25 cellular contexts compared by ENCODE assay signal in genomic region chr5:73935719-73936118, GRCh38.
"Had no signal": no experiment of that assay in that cellular context is flagged by ENCODE, and none has a peak within 500 bp of the region (broad histone marks: within the 10 kb centered on the region; RNA-seq: fewer than 3 reads in every experiment).

No MANE protein-coding gene starts in this region.

- H3K9me3 ChIP-seq: MG63 had no signal

- H3K27ac ChIP-seq: RWPE1, SJCRH30 had no signal

- H3K4me3 ChIP-seq: MG63, SJCRH30 had no signal

- H3K27me3 ChIP-seq: MG63, SJCRH30 had no signal

- DNase-seq: IMR-90, Karpas-422, KG1, MG63, NCI-H1092, NCI-H1105 treated with DMSO at 0.1 percent for 48 hours, NCI-H1417 treated with DMSO at 0.1 percent for 48 hours, NCI-H146, NCI-H1694 treated with DMSO at 0.1 percent for 48 hours, NCI-H1930, NCI-H2081 treated with DMSO at 0.1 percent for 48 hours, NCI-H2171, NCI-H226, NCI-H446, NCI-H510A, NCI-H524 treated with DMSO at 0.1 percent for 48 hours, NCI-H69, NCI-H774, SHP77 treated with DMSO at 0.1 percent for 48 hours, SJCRH30 had no signal

- ATAC-seq: HepG2, Panc1, Right ventricle myocardium inferior, SK-N-SH treated with all-trans-retinoic acid at 6 μM for 48 hours had no signal

- H3K36me3 ChIP-seq: SJCRH30 had no signal
